In genomic region chr9:121917375-121918335, GRCh38 we compare ENCODE assay signal across 24 cellular contexts.
"Had no signal": no experiment of that assay in that cellular context is flagged by ENCODE, and none has a peak within 500 bp of the region (broad histone marks: within the 10 kb centered on the region; RNA-seq: fewer than 3 reads in every experiment).

No MANE protein-coding gene starts in this region.

- ATAC-seq: naive thymus-derived CD4-positive, alpha-beta T cell; natural killer cell treated with Interleukin-12 subunit alpha and Interleukin-12 subunit beta and Interleukin-15 and Interleukin-18, amount 100 ng/mL, for 72 hours; stimulated activated memory B cell treated with anti-CD40 and anti-IgM and Interleukin-4, amounts not matched to agents 10 μg/mL and 1 μg/mL and 100 μg/mL, for 72 hours; stimulated activated naive CD8-positive, alpha-beta T cell treated with anti-CD3 and anti-CD28 coated beads, Interleukin-15, amount 100 ng/mL, for 72 hours had no signal

- H2AFZ ChIP-seq: hepatocyte had no signal

- H3K27me3 ChIP-seq: hepatocyte, ovary, right atrium auricular region, sigmoid colon, tibial nerve, upper lobe of left lung, vagina had no signal

- H3K27ac ChIP-seq: hepatocyte, left ventricle myocardium inferior, ovary, right atrium auricular region, sigmoid colon, tibial nerve, upper lobe of left lung, vagina had no signal

- DNase-seq: islet precursor cell; left ventricle myocardium inferior; mesendoderm; naive thymus-derived CD4-positive, alpha-beta T cell; ovary; sigmoid colon; stimulated activated CD4-positive, alpha-beta T cell treated with anti-CD3 and anti-CD28 coated beads, Interleukin-1b, Interleukin-23, amount 100 ng/mL, for 48 hours; stimulated activated CD4-positive, alpha-beta T cell treated with anti-CD3 and anti-CD28 coated beads, Interleukin-2, amount 100 ng/mL, for 48 hours; stimulated activated CD4-positive, alpha-beta T cell treated with anti-CD3 and anti-CD28 coated beads, Interleukin-4, amount 100 ng/mL, for 4 hours; stimulated activated CD8-positive, alpha-beta memory T cell treated with anti-CD3 and anti-CD28 coated beads, Interleukin-4, amount 100 ng/mL, for 48 hours; stimulated activated naive CD4-positive, alpha-beta T cell treated with Interleukin-2 at 50 U/mL for 16 hours; stimulated activated naive CD8-positive, alpha-beta T cell treated with anti-CD3 and anti-CD28 coated beads, Interleukin-15, amount 100 ng/mL, for 72 hours; substantia nigra; upper lobe of left lung had no signal

- H3K4me1 ChIP-seq: right atrium auricular region, sigmoid colon, tibial nerve, upper lobe of left lung, vagina had no signal

- H3K27ac Mint-ChIP-seq: mesothelial cell of epicardium; naive thymus-derived CD4-positive, alpha-beta T cell; natural killer cell treated with Interleukin-12 subunit alpha and Interleukin-12 subunit beta and Interleukin-15 and Interleukin-18, amount 100 ng/mL, for 72 hours; progenitor cell of endocrine pancreas; stimulated activated memory B cell treated with anti-CD40 and anti-IgM and Interleukin-4, amounts not matched to agents 10 μg/mL and 1 μg/mL and 100 μg/mL, for 72 hours had no signal

- H3K4me3 ChIP-seq: hepatocyte, left ventricle myocardium inferior, lung, ovary, right atrium auricular region, sigmoid colon, smooth muscle cell, tibial nerve, upper lobe of left lung, vagina had no signal

- H3K9me3 ChIP-seq: left ventricle myocardium inferior, ovary, right atrium auricular region, sigmoid colon, tibial nerve, upper lobe of left lung, vagina had no signal

- H3K36me3 ChIP-seq: left ventricle myocardium inferior, ovary, right atrium auricular region, upper lobe of left lung, vagina had no signal

- H3K79me2 ChIP-seq: hepatocyte had no signal

- H3K4me3 Mint-ChIP-seq: mesothelial cell of epicardium; naive thymus-derived CD4-positive, alpha-beta T cell; natural killer cell treated with Interleukin-12 subunit alpha and Interleukin-12 subunit beta and Interleukin-15 and Interleukin-18, amount 100 ng/mL, for 72 hours; stimulated activated memory B cell treated with anti-CD40 and anti-IgM and Interleukin-4, amounts not matched to agents 10 μg/mL and 1 μg/mL and 100 μg/mL, for 72 hours; stimulated activated naive CD8-positive, alpha-beta T cell treated with anti-CD3 and anti-CD28 coated beads, Interleukin-15, amount 100 ng/mL, for 72 hours had no signal

- H3K4me2 ChIP-seq: hepatocyte, smooth muscle cell had no signal

- H3K4me1 Mint-ChIP-seq: naive thymus-derived CD4-positive, alpha-beta T cell; stimulated activated naive CD8-positive, alpha-beta T cell treated with anti-CD3 and anti-CD28 coated beads, Interleukin-15, amount 100 ng/mL, for 72 hours had no signal

- H3K27me3 Mint-ChIP-seq: natural killer cell treated with Interleukin-12 subunit alpha and Interleukin-12 subunit beta and Interleukin-15 and Interleukin-18, amount 100 ng/mL, for 72 hours; stimulated activated memory B cell treated with anti-CD40 and anti-IgM and Interleukin-4, amounts not matched to agents 10 μg/mL and 1 μg/mL and 100 μg/mL, for 72 hours; stimulated activated naive CD8-positive, alpha-beta T cell treated with anti-CD3 and anti-CD28 coated beads, Interleukin-15, amount 100 ng/mL, for 72 hours had no signal

- H3K36me3 Mint-ChIP-seq: mesothelial cell of epicardium; natural killer cell treated with Interleukin-12 subunit alpha and Interleukin-12 subunit beta and Interleukin-15 and Interleukin-18, amount 100 ng/mL, for 72 hours; stimulated activated memory B cell treated with anti-CD40 and anti-IgM and Interleukin-4, amounts not matched to agents 10 μg/mL and 1 μg/mL and 100 μg/mL, for 72 hours had no signal
